Comparison of ENCODE assay signal across 19 cellular contexts in the genomic region with DNA sequence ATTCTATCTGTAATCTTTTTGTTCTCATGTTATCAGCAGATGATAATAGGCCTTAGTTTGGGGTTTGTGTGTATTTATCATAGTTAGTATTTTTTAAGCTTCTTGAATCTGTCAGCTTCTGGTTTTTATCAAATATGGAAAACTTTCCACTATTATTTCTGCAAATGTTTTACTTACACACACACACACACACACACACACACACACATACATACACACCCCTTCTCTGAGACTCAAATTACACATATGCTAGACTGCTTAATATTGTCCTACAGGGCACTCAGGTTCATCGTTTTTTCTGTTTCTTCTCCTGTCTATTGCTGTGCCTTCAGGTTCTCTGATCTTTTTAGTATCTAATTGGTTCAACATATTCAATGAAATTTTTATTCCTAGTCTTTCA.
DNase-seq lines count a peak whose midpoint lies in the region; TF ChIP-seq lines count a peak whose summit lies in the region.
"Had no signal": no experiment of that assay in that cellular context is flagged by ENCODE, and none has a peak within 500 bp of the region (broad histone marks: within the 10 kb centered on the region; RNA-seq: fewer than 3 reads in every experiment).

No MANE protein-coding gene starts in this region.

- peak; percentile 15 for DNase-seq in DMS 273 (lab: John Stamatoyannopoulos, UW; ENCODE audit: unreplicated experiment)
- DNase-seq in DMS 273 treated with DMSO at 0.1 percent for 48 hours (lab: John Stamatoyannopoulos, UW), result no peak
- peak; percentile 21 for DNase-seq in adipocyte (ENCODE audit: low read depth)
- DNase-seq in fibroblast of lung (ENCODE audit: low read depth in 2 of 2), result peak; percentile 28 to 42
- no peak for DNase-seq in mesothelial cell of epicardium (ENCODE audit: low spot score in 2 of 2, unreplicated experiment in 2 of 2)
- DNase-seq in NCI-H82 treated with DMSO at 0.1 percent for 48 hours (lab: John Stamatoyannopoulos, UW; ENCODE audit: unreplicated experiment), result no peak
- DNase-seq in NCI-H2227 treated with DMSO at 0.1 percent for 48 hours (lab: John Stamatoyannopoulos, UW), result no peak
- no peak for DNase-seq in osteoblast (ENCODE audit: insufficient read length, low spot score, missing footprints)
- DNase-seq: CD8-positive, alpha-beta T cell; DMS79 treated with DMSO at 0.1 percent for 48 hours; GM23248; KG1; MG63; NCI-H1105; NCI-H1694; NCI-H446; PC-9 had no signal

- H3K4me1 ChIP-seq in adipocyte (ENCODE audit: control insufficient read depth, insufficient read depth, low read length) (peaks cover 24% of the 10 kb centered on the region), fibroblast of lung (ENCODE audit: control insufficient read depth, extremely low read depth, insufficient read depth, low read length) (no peaks in the 10 kb centered on the region), osteoblast (ENCODE audit: insufficient read depth, low read length) (peaks cover 8% of the 10 kb centered on the region)
- H3K4me1 ChIP-seq: SJSA1 had no signal

- H3K27ac Mint-ChIP-seq in mesothelial cell of epicardium, result peak overlapping the region; percentile 37
- H3K27ac Mint-ChIP-seq: CD8-positive, alpha-beta T cell had no signal

- H3K27ac ChIP-seq in fibroblast of lung (ENCODE audit: insufficient read depth, low read length) (no peak overlapping the region), osteoblast (ENCODE audit: low read depth, low read length) (no peak overlapping the region)
- H3K27ac ChIP-seq: 22Rv1, GM23248, PC-9, SJSA1 had no signal

- H3K79me2 ChIP-seq in fibroblast of lung (ENCODE audit: control insufficient read depth, insufficient read depth, low read length) (peaks cover 8% of the 10 kb centered on the region), osteoblast (ENCODE audit: insufficient read depth, low read length) (peaks cover 55% of the 10 kb centered on the region)

- H3K9ac ChIP-seq in adipocyte (ENCODE audit: low read length) (no peak overlapping the region), fibroblast of lung (ENCODE audit: insufficient read depth, low read length) (no peak overlapping the region)
- H3K9ac ChIP-seq: GM23248 had no signal

- H3K4me3 Mint-ChIP-seq in mesothelial cell of epicardium, result no peak overlapping the region
- H3K4me3 Mint-ChIP-seq: CD8-positive, alpha-beta T cell had no signal

- H3K9me3 Mint-ChIP-seq in mesothelial cell of epicardium, result peaks cover 15% of the 10 kb centered on the region
- H3K9me3 Mint-ChIP-seq: CD8-positive, alpha-beta T cell had no signal

- H4K20me1 ChIP-seq in fibroblast of lung (ENCODE audit: control insufficient read depth, extremely low read depth, insufficient read depth, low read length), result no peaks in the 10 kb centered on the region
- peaks cover 25% of the 10 kb centered on the region for H4K20me1 ChIP-seq in osteoblast (ENCODE audit: insufficient read depth, low read length)

- H3K27me3 ChIP-seq in adipocyte (replicated peaks; ENCODE audit: control insufficient read depth, insufficient read depth, low read length) (no peaks in the 10 kb centered on the region), fibroblast of lung (ENCODE audit: control insufficient read depth, insufficient read depth, low read length) (no peaks in the 10 kb centered on the region), osteoblast (ENCODE audit: insufficient read depth, low read length) (no peaks in the 10 kb centered on the region)
- H3K27me3 ChIP-seq: MG63, SJSA1 had no signal

- peaks cover 41% of the 10 kb centered on the region for H3K4me1 Mint-ChIP-seq in mesothelial cell of epicardium

- no peaks in the 10 kb centered on the region for H3K36me3 ChIP-seq in adipocyte (ENCODE audit: control insufficient read depth, insufficient read depth, low read length, severe bottlenecking)
- H3K36me3 ChIP-seq in fibroblast of lung (ENCODE audit: control insufficient read depth, insufficient read depth, low read length), result no peaks in the 10 kb centered on the region
- H3K36me3 ChIP-seq in osteoblast (ENCODE audit: insufficient read depth, low read length), result no peaks in the 10 kb centered on the region
- H3K36me3 ChIP-seq: MG63, SJSA1 had no signal

- H3K27me3 Mint-ChIP-seq in mesothelial cell of epicardium (ENCODE audit: low read depth), result no peaks in the 10 kb centered on the region

- H3K9me3 ChIP-seq in adipocyte (ENCODE audit: control insufficient read depth, low read length), result no peaks in the 10 kb centered on the region
- no peaks in the 10 kb centered on the region for H3K9me3 ChIP-seq in fibroblast of lung (ENCODE audit: control insufficient read depth, insufficient read depth, low read depth, low read length)
- no peaks in the 10 kb centered on the region for H3K9me3 ChIP-seq in osteoblast (ENCODE audit: low read depth, low read length)
- H3K9me3 ChIP-seq: MG63, SJSA1 had no signal

- H2AFZ ChIP-seq in fibroblast of lung (ENCODE audit: low read length), result no peak overlapping the region
- no peak overlapping the region for H2AFZ ChIP-seq in osteoblast (ENCODE audit: low read length)
- H2AFZ ChIP-seq: GM23248, PC-9 had no signal

- no peak for TF ChIP-seq CTCF in fibroblast of lung (conservative IDR thresholded peaks at IDR 0.05 in 1 of 2, IDR thresholded peaks at IDR 0.05 in 1 of 2; ENCODE audit: low read depth in 1 of 2, low read length in 2 of 2)
- no peak for TF ChIP-seq CTCF in mesothelial cell of epicardium (IDR thresholded peaks at IDR 0.05; ENCODE audit: unreplicated experiment)
- no peak for TF ChIP-seq CTCF in osteoblast (IDR thresholded peaks at IDR 0.05; ENCODE audit: extremely low read depth, low read depth, low read length)

- no peak overlapping the region for H3K4me3 ChIP-seq in adipocyte (ENCODE audit: low read length)
- H3K4me3 ChIP-seq in fibroblast of lung (replicated peaks in 1 of 4; ENCODE audit: control extremely low read depth in 1 of 4, insufficient read depth in 1 of 4, low read depth in 3 of 4, low read length in 4 of 4), result no peak overlapping the region
- H3K4me3 ChIP-seq in osteoblast (ENCODE audit: insufficient read depth, low read length), result no peak overlapping the region
- H3K4me3 ChIP-seq: GM23248, MG63, PC-9, SJSA1 had no signal

- H3K36me3 Mint-ChIP-seq in mesothelial cell of epicardium, result peaks cover 3% of the 10 kb centered on the region

- H3K4me2 ChIP-seq in fibroblast of lung (ENCODE audit: extremely low read depth, insufficient read depth, low read length), result no peak overlapping the region
- H3K4me2 ChIP-seq in osteoblast (ENCODE audit: insufficient read depth, low read length), result no peak overlapping the region
- H3K4me2 ChIP-seq: PC-9 had no signal

Comparison
In these comparisons a context has a peak if more than half of its experiments do, and no peak if none do; other contexts are left out.
1. DNase-seq: peak in DMS 273 (single experiment), adipocyte (single experiment) and fibroblast of lung (2 of 2); none in DMS 273 treated with DMSO at 0.1 percent for 48 hours (single experiment), mesothelial cell of epicardium (0 of 2), NCI-H82 treated with DMSO at 0.1 percent for 48 hours (single experiment), NCI-H2227 treated with DMSO at 0.1 percent for 48 hours (single experiment) and osteoblast (single experiment).